ENCODE assay signal across 1 cellular context in genomic region chr1:100352267-100353072, GRCh38.
TF ChIP-seq lines count a peak whose summit lies in the region.

Gene CDC14A, plus strand, starts transcription at chr1:100352506. Its CDS starts 449 bp downstream, at chr1:100352955.

TF ChIP-seq in K562, 482 proteins besides CTCF, POLR2A, EP300 and RAD21 (continued from another document and continues in another):
- TF ChIP-seq HMGXB4 (CRISPR knock-in tag; IDR thresholded peaks at IDR 0.05) (no peak), CREBBP (IDR thresholded peaks at IDR 0.05; ENCODE audit: low read depth, low read length) (no peak), IFI16 (CRISPR knock-in tag; IDR thresholded peaks at IDR 0.05) (no peak), HNRNPL (IDR thresholded peaks at IDR 0.05; ENCODE audit: low read depth, low read length) (peak; percentile 62; the same call in 1 of the 2 replicates), SIRT6 (IDR thresholded peaks at IDR 0.05; ENCODE audit: low read depth, low read length) (no peak), FOXK2 (conservative IDR thresholded peaks at IDR 0.05 in 1 of 2, IDR thresholded peaks at IDR 0.05 in 1 of 2; ENCODE audit: low read depth in 2 of 2) (no peak), SRSF9 (IDR thresholded peaks at IDR 0.05; ENCODE audit: borderline replicate concordance, low read depth, low read length) (no peak), THAP7 (CRISPR knock-in tag; IDR thresholded peaks at IDR 0.05) (no peak), HOMEZ (CRISPR knock-in tag; IDR thresholded peaks at IDR 0.05) (no peak), ZNF592 (IDR thresholded peaks at IDR 0.05) (no peak), ZNF280A (IDR thresholded peaks at IDR 0.05; ENCODE audit: low read depth, partially characterized antibody) (no peak), JUNB (CRISPR knock-in tag; conservative IDR thresholded peaks at IDR 0.05) (no peak), GTF2A2 (tag; IDR thresholded peaks at IDR 0.05) (no peak), EWSR1 (IDR thresholded peaks at IDR 0.05; ENCODE audit: borderline replicate concordance, low read depth, partially characterized antibody) (no peak), FIP1L1 (IDR thresholded peaks at IDR 0.05; ENCODE audit: low read depth, low read length, poor library complexity, severe bottlenecking) (no peak), ZBTB34 (CRISPR knock-in tag; IDR thresholded peaks at IDR 0.05) (no peak), FOXJ2 (tag; IDR thresholded peaks at IDR 0.05) (peak; percentile 87), KLF16 (IDR thresholded peaks at IDR 0.05) (no peak), SIX5 (IDR thresholded peaks at IDR 0.05; ENCODE audit: borderline replicate concordance in 1 of 2, insufficient read depth in 1 of 2, low read depth in 1 of 2, low read length in 2 of 2) (no peak), E2F6 (IDR thresholded peaks at IDR 0.05; ENCODE audit: borderline replicate concordance in 1 of 2, extremely low read depth in 1 of 2, insufficient read depth in 1 of 2, insufficient read length in 1 of 2, low read depth in 1 of 2, low read length in 1 of 2, poor library complexity in 1 of 2, severe bottlenecking in 1 of 2) (no peak), CTBP1 (IDR thresholded peaks at IDR 0.05; ENCODE audit: borderline replicate concordance) (peak; percentile 32; the same call in 1 of the 2 replicates), CBFB (CRISPR knock-in tag; IDR thresholded peaks at IDR 0.05) (no peak), RFX5 (IDR thresholded peaks at IDR 0.05; ENCODE audit: low read depth, low read length) (no peak), ZNF384 (IDR thresholded peaks at IDR 0.05; ENCODE audit: low read depth, low read length) (no peak), TCF3 (CRISPR knock-in tag; IDR thresholded peaks at IDR 0.05) (no peak), ZFP36 (IDR thresholded peaks at IDR 0.05; ENCODE audit: low read depth, low read length, partially characterized antibody) (no peak), CBFA2T3 (IDR thresholded peaks at IDR 0.05) (no peak), SREBF1 (IDR thresholded peaks at IDR 0.05; ENCODE audit: borderline replicate concordance, low read depth, low read length) (no peak), RBBP5 (IDR thresholded peaks at IDR 0.05; ENCODE audit: borderline replicate concordance, insufficient read depth, low read length, poor library complexity, severe bottlenecking) (peak; percentile 89), PATZ1 (CRISPR knock-in tag; IDR thresholded peaks at IDR 0.05; ENCODE audit: borderline replicate concordance) (no peak), HDAC6 (IDR thresholded peaks at IDR 0.05; ENCODE audit: low read depth, low read length) (no peak), ZNF589 (CRISPR knock-in tag; IDR thresholded peaks at IDR 0.05; ENCODE audit: low read depth) (no peak), SMARCC2 (IDR thresholded peaks at IDR 0.05; ENCODE audit: low read depth) (no peak), XRCC3 (IDR thresholded peaks at IDR 0.05) (no peak), ARID3A (IDR thresholded peaks at IDR 0.05; ENCODE audit: borderline replicate concordance, low read depth, low read length) (no peak), ARID3B (CRISPR knock-in tag; IDR thresholded peaks at IDR 0.05; ENCODE audit: borderline replicate concordance) (no peak), PML (IDR thresholded peaks at IDR 0.05; ENCODE audit: low read length) (no peak), MBD2 (IDR thresholded peaks at IDR 0.05; ENCODE audit: borderline replicate concordance, low read depth) (peak; percentile 57; the same call in 1 of the 2 replicates), ZBTB17 (CRISPR knock-in tag; IDR thresholded peaks at IDR 0.05) (no peak), HMGN3 (IDR thresholded peaks at IDR 0.05; ENCODE audit: borderline replicate concordance, extremely low read depth, insufficient read length, low read depth, low read length) (peak; percentile 42), DEAF1 (CRISPR knock-in tag; IDR thresholded peaks at IDR 0.05) (no peak), NR2C2 (CRISPR knock-in tag; IDR thresholded peaks at IDR 0.05) (no peak; the same call in 1 of the 2 replicates), NR2C2 (tag; IDR thresholded peaks at IDR 0.05) (peak; percentile 15; the same call in 1 of the 2 replicates), MAFK (IDR thresholded peaks at IDR 0.05; ENCODE audit: low read length) (no peak)
